ENCODE assay signal across 2 cellular contexts in genomic region chr10:73426318-73426717, GRCh38.
A peak's percentile ranks its signal among the peaks of the same experiment; 100 is the strongest.
TF ChIP-seq lines count a peak whose summit lies in the region.

No MANE protein-coding gene starts in this region.

TF ChIP-seq in K562, 482 proteins besides CTCF, POLR2A, EP300 and RAD21:
- peak; percentile 84 for TF ChIP-seq SPI1 (IDR thresholded peaks at IDR 0.05; ENCODE audit: borderline replicate concordance, low read depth, low read length)
- no peak for TF ChIP-seq GTF2E2 (tag; IDR thresholded peaks at IDR 0.05)

TF ChIP-seq in GM23338, 12 proteins besides CTCF, POLR2A, EP300 and RAD21:
- TF ChIP-seq POLR2AphosphoS5 (IDR thresholded peaks at IDR 0.05; ENCODE audit: low read depth): no peak
